Comparison of ENCODE assay signal across 8 cellular contexts in the genomic region with DNA sequence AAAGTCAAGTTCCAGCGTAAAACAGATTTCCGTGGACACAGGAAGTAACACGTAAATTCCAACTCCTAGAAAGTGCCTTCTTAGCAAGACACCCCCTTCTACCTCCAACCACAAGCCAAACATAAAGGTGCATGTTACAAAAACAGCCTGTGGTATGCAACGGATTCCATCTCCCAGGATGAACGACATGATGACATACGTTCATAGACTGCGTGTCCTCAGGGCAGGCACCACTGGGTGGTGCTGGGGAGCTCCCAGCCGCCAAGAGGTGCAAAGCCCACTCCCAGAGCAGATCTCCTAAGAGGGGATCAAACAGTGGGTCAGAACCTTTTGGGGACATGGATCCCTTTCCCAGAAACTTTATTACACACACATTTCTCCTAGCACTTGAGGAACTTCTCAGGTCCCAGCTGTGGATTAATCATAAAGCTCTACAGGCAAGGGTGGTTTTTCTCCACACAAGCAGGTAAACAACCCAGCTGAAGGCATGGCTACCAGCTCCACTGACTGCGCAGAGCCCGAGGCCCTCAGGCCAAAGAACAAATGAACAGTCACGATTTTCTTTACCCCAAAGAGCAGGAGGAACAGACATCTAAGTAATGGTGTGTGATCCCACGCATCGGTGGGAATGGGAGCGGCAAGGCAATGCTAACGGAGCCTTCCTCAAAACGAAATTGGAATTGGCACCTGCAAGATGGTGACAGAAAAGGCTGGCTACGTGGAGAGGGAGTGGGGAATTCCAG. TPM values are rescaled to one million over a fixed set of nuclear protein-coding genes. Genes with fewer than 3 reads are reported as not detected.
DNase-seq lines count a peak whose midpoint lies in the region; ATAC-seq, FAIRE-seq and TF ChIP-seq lines count a peak whose summit lies in the region.

No MANE protein-coding gene starts in this region.

- peak overlapping the region in 17 of 21 experiments; percentile 3 to 77 (median 55) for H3K27ac ChIP-seq in skin epidermis

- FAIRE-seq in GM12892 (lab: Jason Lieb, UNC): peak; percentile 42

- TF ChIP-seq POLR2A in GM12892 (IDR thresholded peaks at IDR 0.05; ENCODE audit: low read depth, low read length): no peak

- no peak overlapping the region for H3K4me3 ChIP-seq in skin epidermis

- DNase-seq in GM12892 (ENCODE audit: insufficient read length): no peak
- peak; percentile 47 for DNase-seq in SK-N-DZ (ENCODE audit: low spot score)
- peak; percentile 59 for DNase-seq in globus pallidus (ENCODE audit: low spot score)
- no peak for DNase-seq in DMS153 treated with DMSO at 0.1 percent for 48 hours (lab: John Stamatoyannopoulos, UW; ENCODE audit: unreplicated experiment)
- DNase-seq in NCI-H1048 (lab: John Stamatoyannopoulos, UW): no peak
- DNase-seq in NCI-H146 treated with DMSO at 0.1 percent for 48 hours (lab: John Stamatoyannopoulos, UW; ENCODE audit: unreplicated experiment): no peak

- ATAC-seq in HG02938 (IDR thresholded peaks at IDR 0.05; ENCODE audit: unreplicated experiment): no peak

RNA-seq across cellular contexts. Expression of gene PSAP, which starts 13.8 kb away (rescaled TPM):
- polyA plus RNA-seq in GM12892 (2012; ENCODE audit: missing spikeins): 150 TPM
- polyA plus RNA-seq in SK-N-DZ (2014; cell fraction: cytosol; rRNA removed): 238 and 268 TPM in 2 replicates
- 192 and 197 TPM in 2 replicates for polyA plus RNA-seq in SK-N-DZ (2014; cell fraction: nucleus; rRNA removed)

Comparison
In these comparisons a context has a peak if more than half of its experiments do, and no peak if none do; other contexts are left out.
1. DNase-seq: peak in SK-N-DZ (single experiment) and globus pallidus (single experiment); none in GM12892 (single experiment), DMS153 treated with DMSO at 0.1 percent for 48 hours (single experiment), NCI-H1048 (single experiment) and NCI-H146 treated with DMSO at 0.1 percent for 48 hours (single experiment).